ENCODE assay signal across 1 cellular context in genomic region chr11:96694338-96694737, GRCh38.
TF ChIP-seq lines count a peak whose summit lies in the region.

No MANE protein-coding gene starts in this region.

TF ChIP-seq in SK-N-SH, 30 proteins besides CTCF, POLR2A, EP300 and RAD21 (continued from another document):
- TF ChIP-seq SMC3 (IDR thresholded peaks at IDR 0.05; ENCODE audit: low read depth, low read length) (no peak), MAX (IDR thresholded peaks at IDR 0.05; ENCODE audit: low read depth) (no peak), EZH2phosphoT487 (IDR thresholded peaks at IDR 0.05; ENCODE audit: borderline replicate concordance, low read depth) (no peak), CHD2 (IDR thresholded peaks at IDR 0.05; ENCODE audit: low read length, partially characterized antibody) (no peak), REST (IDR thresholded peaks at IDR 0.05; ENCODE audit: low read depth, low read length) (no peak), GATA2 (CRISPR knock-in tag; IDR thresholded peaks at IDR 0.05) (peak; percentile 75), IRF3 (IDR thresholded peaks at IDR 0.05; ENCODE audit: low read depth, low read length) (no peak)
